ENCODE assay signal across 19 cellular contexts in genomic region chr7:159064121-159064815, GRCh38.
"Had no signal": no experiment of that assay in that cellular context is flagged by ENCODE, and none has a peak within 500 bp of the region (broad histone marks: within the 10 kb centered on the region; RNA-seq: fewer than 3 reads in every experiment).

No MANE protein-coding gene starts in this region.

- H3K9me3 Mint-ChIP-seq: activated CD4-positive, alpha-beta memory T cell treated with anti-CD3 and anti-CD28 coated beads for 36 hours; activated naive CD8-positive, alpha-beta T cell treated with anti-CD3 and anti-CD28 coated beads, Interleukin-2, amount 10 ng/mL, durations not matched to agents 7 days and 5 days; activated T-cell treated with anti-CD3 and anti-CD28 coated beads, Interleukin-2, amount 50 U/mL, for 72 hours; central memory CD8-positive, alpha-beta T cell; immature natural killer cell; T-cell had no signal

- H3K4me2 ChIP-seq: SK-N-SH had no signal

- H3K9me2 ChIP-seq: SK-N-SH had no signal

- H3K27me3 ChIP-seq: ovary had no signal

- H3K36me3 Mint-ChIP-seq: activated CD4-positive, alpha-beta memory T cell treated with anti-CD3 and anti-CD28 coated beads for 36 hours; activated naive CD8-positive, alpha-beta T cell treated with anti-CD3 and anti-CD28 coated beads, Interleukin-2, amount 10 ng/mL, durations not matched to agents 7 days and 5 days; T-cell had no signal

- H3K4me3 Mint-ChIP-seq: activated CD4-positive, alpha-beta memory T cell treated with anti-CD3 and anti-CD28 coated beads for 36 hours; activated naive CD8-positive, alpha-beta T cell treated with anti-CD3 and anti-CD28 coated beads, Interleukin-2, amount 10 ng/mL, durations not matched to agents 7 days and 5 days; activated T-cell treated with anti-CD3 and anti-CD28 coated beads, Interleukin-2, amount 50 U/mL, for 72 hours; brain; central memory CD8-positive, alpha-beta T cell; immature natural killer cell; T-cell had no signal

- H3K36me3 ChIP-seq: ovary, tibial nerve had no signal

- H3K9me3 ChIP-seq: ovary, SK-N-SH, tibial nerve had no signal

- H3K9ac ChIP-seq: SK-N-SH had no signal

- H3K27ac ChIP-seq: ovary, tibial nerve had no signal

- DNase-seq: activated CD4-positive, alpha-beta memory T cell treated with anti-CD3 and anti-CD28 coated beads for 36 hours; activated CD4-positive, alpha-beta T cell treated with anti-CD3 and anti-CD28 coated beads for 1 hour; activated gamma-delta T cell treated with Interleukin-2 at 50 U/mL for 16 hours; activated naive CD8-positive, alpha-beta T cell treated with anti-CD3 and anti-CD28 coated beads, Interleukin-2, amount 10 ng/mL, durations not matched to agents 7 days and 5 days; activated T-cell treated with anti-CD3 and anti-CD28 coated beads, Interleukin-2, amount 50 U/mL, for 72 hours; effector memory CD4-positive, alpha-beta T cell; foreskin melanocyte; immature natural killer cell; midbrain; ovary; SK-N-SH; stimulated activated CD4-positive, alpha-beta T cell treated with anti-CD3 and anti-CD28 coated beads, Interleukin-12 subunit alpha, Interleukin-12 subunit beta, amount 100 ng/mL, for 4 hours; stimulated activated CD4-positive, alpha-beta T cell treated with anti-CD3 and anti-CD28 coated beads, Interleukin-2, amount 100 ng/mL, for 24 hours; T-cell; T-helper 9 cell had no signal

- H3K27ac Mint-ChIP-seq: activated CD4-positive, alpha-beta memory T cell treated with anti-CD3 and anti-CD28 coated beads for 36 hours; activated naive CD8-positive, alpha-beta T cell treated with anti-CD3 and anti-CD28 coated beads, Interleukin-2, amount 10 ng/mL, durations not matched to agents 7 days and 5 days; activated T-cell treated with anti-CD3 and anti-CD28 coated beads, Interleukin-2, amount 50 U/mL, for 72 hours; brain; immature natural killer cell; T-cell had no signal

- ATAC-seq: activated T-cell treated with anti-CD3 and anti-CD28 coated beads, Interleukin-2, amount 50 U/mL, for 72 hours; T-cell had no signal

- H3K27me3 Mint-ChIP-seq: activated CD4-positive, alpha-beta memory T cell treated with anti-CD3 and anti-CD28 coated beads for 36 hours; activated naive CD8-positive, alpha-beta T cell treated with anti-CD3 and anti-CD28 coated beads, Interleukin-2, amount 10 ng/mL, durations not matched to agents 7 days and 5 days; central memory CD8-positive, alpha-beta T cell; T-cell had no signal

- H3K4me3 ChIP-seq: lung, ovary, tibial nerve had no signal
